Comparison of ENCODE assay signal across 18 cellular contexts in genomic region chr16:19431636-19432340, GRCh38. TPM values are rescaled to one million over a fixed set of nuclear protein-coding genes. Genes with fewer than 3 reads are reported as not detected.
DNase-seq lines count a peak whose midpoint lies in the region; ATAC-seq, FAIRE-seq and TF ChIP-seq lines count a peak whose summit lies in the region.
"Had no signal": no experiment of that assay in that cellular context is flagged by ENCODE, and none has a peak within 500 bp of the region (broad histone marks: within the 10 kb centered on the region; RNA-seq: fewer than 3 reads in every experiment).

No MANE protein-coding gene starts in this region.

- no peak for ATAC-seq in A549
- ATAC-seq: heart left ventricle had no signal

- H3K4me1 ChIP-seq in A549 = peaks cover 40% of the 10 kb centered on the region
- H3K4me1 ChIP-seq in OCI-LY3 (ENCODE audit: low read length) = peaks cover 49% of the 10 kb centered on the region
- no peaks in the 10 kb centered on the region for H3K4me1 ChIP-seq in colonic mucosa
- H3K4me1 ChIP-seq: heart left ventricle, SJCRH30 had no signal

- H2AFZ ChIP-seq in OCI-LY3 (ENCODE audit: low read depth, low read length) = no peak overlapping the region

- WGBS in A549 (ENCODE audit: missing lambda C conversion rate) = 85% methylated on average over 6 of the region's 6 CpGs

- POLR2A ChIA-PET in A549 (lab: Yijun Ruan, JAX) = interaction anchor here (0.5 to 1.0 kb wide), 2 partner anchors 38 to 89 kb away, joined by 3 read pairs; no protein-coding TSS in a partner anchor

- TF ChIP-seq EP300 in A549 (IDR thresholded peaks at IDR 0.05) = no peak

- intact Hi-C loops in colonic mucosa (cut with DNase I) (no loop called here), head of caudate nucleus (cut with DNase I) (no loop called here)

- H3K4me2 ChIP-seq in A549 (peak overlapping the region; percentile 34; the same call in 1 of the 3 replicates), OCI-LY3 (ENCODE audit: low read length) (peak overlapping the region; percentile 1; the same call in 1 of the 2 replicates)

- H3K79me2 ChIP-seq in OCI-LY3 (ENCODE audit: low read length) = no peaks in the 10 kb centered on the region

- H3K4me3 ChIP-seq in A549 (no peak overlapping the region), OCI-LY3 (ENCODE audit: low read length) (no peak overlapping the region), colonic mucosa (no peak overlapping the region)
- H3K4me3 ChIP-seq: heart left ventricle, SJCRH30, thoracic aorta had no signal

- CTCF ChIA-PET in A549 (lab: Yijun Ruan, JAX) = interaction anchor here (1.0 to 1.3 kb wide), 3 partner anchors 14 to 123 kb away, joined by 3 to 4 read pairs (median 3); partner anchors contain the start of genes TMC5 and VPS35L

- FAIRE-seq in A549 (lab: Jason Lieb, UNC) = no peak
- FAIRE-seq in GM19239 (lab: Jason Lieb, UNC) = no peak

- H3K36me3 ChIP-seq in OCI-LY3 (replicated peaks; ENCODE audit: low read depth, low read length) = peaks cover 28% of the 10 kb centered on the region
- H3K36me3 ChIP-seq in colonic mucosa = no peaks in the 10 kb centered on the region
- H3K36me3 ChIP-seq: heart left ventricle, SJCRH30, thoracic aorta had no signal

- H3K9me3 ChIP-seq in A549 (no peaks in the 10 kb centered on the region), OCI-LY3 (ENCODE audit: insufficient read depth, low read length) (no peaks in the 10 kb centered on the region), colonic mucosa (no peaks in the 10 kb centered on the region)
- H3K9me3 ChIP-seq: heart left ventricle, SJCRH30, thoracic aorta had no signal

- no peak for TF ChIP-seq POLR2A in A549 (IDR thresholded peaks at IDR 0.05; ENCODE audit: low read length)

- DNase-seq in A549 (ENCODE audit: low read depth in 1 of 2, low spot score in 1 of 2) (no peak), colonic mucosa (no peak), mucosa of gallbladder (ENCODE audit: low spot score) (peak; percentile 36), RPMI8226 (no peak), GM19239 (ENCODE audit: insufficient read length, low spot score) (no peak), occipital lobe (lab: John Stamatoyannopoulos, UW) (no peak), head of caudate nucleus (no peak)
- DNase-seq: DND-41, GOT3, heart left ventricle, immature natural killer cell, NCI-H526, SJCRH30 had no signal

- TF ChIP-seq CTCF in A549 (IDR thresholded peaks at IDR 0.05) = no peak
- no peak for TF ChIP-seq CTCF in OCI-LY3 (IDR thresholded peaks at IDR 0.05; ENCODE audit: low read depth, low read length)
- no peak for TF ChIP-seq CTCF in colonic mucosa (IDR thresholded peaks at IDR 0.05)

- no peaks in the 10 kb centered on the region for H4K20me1 ChIP-seq in OCI-LY3 (ENCODE audit: insufficient read depth, low read length)

- H3K27ac ChIP-seq in A549 (peak overlapping the region; percentile 49 to 62), OCI-LY3 (ENCODE audit: low read length) (peak overlapping the region; percentile 43), colonic mucosa (peak overlapping the region; percentile 86)
- H3K27ac ChIP-seq: heart left ventricle, SJCRH30, thoracic aorta had no signal

- no peak for TF ChIP-seq RAD21 in A549 (conservative IDR thresholded peaks at IDR 0.05 in 1 of 2, IDR thresholded peaks at IDR 0.05 in 1 of 2)

- H3K27me3 ChIP-seq in OCI-LY3 (ENCODE audit: low read depth, low read length) = no peaks in the 10 kb centered on the region
- H3K27me3 ChIP-seq in colonic mucosa = no peaks in the 10 kb centered on the region

- H3K9ac ChIP-seq in OCI-LY3 (ENCODE audit: low read length) = no peak overlapping the region
- H3K9ac ChIP-seq in colonic mucosa (ENCODE audit: low read depth in 2 of 2, low read length in 2 of 2) = peak overlapping the region in 1 of 2 donors; percentile 4

TF ChIP-seq in A549, 52 proteins besides CTCF, POLR2A, EP300 and RAD21:
- TF ChIP-seq HEYL (CRISPR knock-in tag; IDR thresholded peaks at IDR 0.05) (no peak), ZFP36 (IDR thresholded peaks at IDR 0.05; ENCODE audit: borderline replicate concordance, partially characterized antibody) (no peak), ZNF302 (CRISPR knock-in tag; IDR thresholded peaks at IDR 0.05) (no peak), KDM5A (IDR thresholded peaks at IDR 0.05) (no peak), FOXS1 (CRISPR knock-in tag; IDR thresholded peaks at IDR 0.05) (no peak), KDM1A (IDR thresholded peaks at IDR 0.05; ENCODE audit: low read depth) (no peak), CBX8 (IDR thresholded peaks at IDR 0.05) (no peak)

RNA-seq across cellular contexts. Expression of gene TMC5, which starts 14.1 kb away (rescaled TPM):
- polyA plus RNA-seq in A549 (2011; rRNA removed) (14.8 and 17.1 TPM in 2 replicates), A549 (2017; fragmentation: RNase III; extraction: RNeasy Plus Mini Kit Qiagen cat#74134 plus additional on column Dnase treatment) (8.3 to 11.1 TPM (median 9.5 TPM) in 3 replicates)
- 3.9 and 5.5 TPM in 2 replicates for polyA plus RNA-seq in A549 (2012; cell fraction: cytosol; rRNA removed)
- polyA plus RNA-seq in A549 (2012; cell fraction: nucleus; rRNA removed) = 2.9 and 4.4 TPM in 2 replicates
- polyA minus RNA-seq in A549 (2011; rRNA and poly(A)+ RNA removed) = 19.3 and 20.3 TPM in 2 replicates
- total RNA-seq in colonic mucosa (100 to 1,000 TPM in 1 of 2 donors, 10 to 100 TPM in 1; 54.5 to 113 TPM), mucosa of gallbladder (46.8 TPM), occipital lobe (not detected)
- total RNA-seq: cardiac septum; CD4-positive, CD25-positive, alpha-beta regulatory T cell; fibroblast of lung; SJCRH30 had no signal
- polyA plus RNA-seq: CD4-positive, CD25-positive, alpha-beta regulatory T cell; fibroblast of lung; heart left ventricle; immature natural killer cell had no signal

Comparison
In these comparisons a context has a peak if more than half of its experiments do, and no peak if none do; other contexts are left out.
1. RNA of gene TMC5, which starts 14.1 kb away (total RNA-seq): 54.5 to 113 TPM in colonic mucosa and 46.8 TPM in mucosa of gallbladder (single experiment); not detected in occipital lobe (single experiment); every median in the first group is over 10 times any median in the second.
2. Peak in every context shown above with its lines, with median percentiles within 50 percentile points of each other: H3K27ac ChIP-seq.